Comparison of ENCODE assay signal across 26 cellular contexts in genomic region chrY:6782334-6782733, GRCh38.
"Had no signal": no experiment of that assay in that cellular context is flagged by ENCODE, and none has a peak within 500 bp of the region (broad histone marks: within the 10 kb centered on the region; RNA-seq: fewer than 3 reads in every experiment).

No MANE protein-coding gene starts in this region.

- DNase-seq: activated CD4-positive, alpha-beta T cell treated with anti-CD3 and anti-CD28 coated beads, Interleukin-2, amount 10 ng/mL, durations not matched to agents 24 days and 14 days; activated CD4-positive, alpha-beta T cell treated with anti-CD3 and anti-CD28 coated beads, Interleukin-2, amount 50 U/mL, for 4 hours; activated CD8-positive, alpha-beta T cell treated with anti-CD3 and anti-CD28 coated beads, Interleukin-2, amount 10 ng/mL, durations not matched to agents 7 days and 5 days; activated gamma-delta T cell treated with Interleukin-2 at 50 U/mL for 16 hours; activated naive CD4-positive, alpha-beta T cell treated with anti-CD3 and anti-CD28 coated beads for 36 hours; activated T-cell treated with anti-CD3 and anti-CD28 coated beads, Interleukin-2, amount 50 U/mL, for 24 hours; adrenal gland; body of pancreas; cerebellar nuclear complex; MG63; NCI-H1048; NCI-H1105 treated with DMSO at 0.1 percent for 48 hours; NCI-H1436; NCI-H1694; NCI-H1930; NCI-H2081 treated with DMSO at 0.1 percent for 48 hours; NCI-H226; NCI-H446 treated with DMSO at 0.1 percent for 48 hours; NCI-H524 treated with DMSO at 0.1 percent for 48 hours; SHP77; SJCRH30 had no signal

- H3K36me3 Mint-ChIP-seq: activated naive CD4-positive, alpha-beta T cell treated with anti-CD3 and anti-CD28 coated beads, Interleukin-2, amount 50 U/mL, for 72 hours had no signal

- ATAC-seq: activated CD8-positive, alpha-beta T cell treated with anti-CD3 and anti-CD28 coated beads, Interleukin-2, amount 10 ng/mL, durations not matched to agents 7 days and 5 days; activated naive CD4-positive, alpha-beta T cell treated with anti-CD3 and anti-CD28 coated beads, Interleukin-2, amount 50 U/mL, for 72 hours; body of pancreas; Panc1 had no signal

- H3K9me3 Mint-ChIP-seq: activated CD4-positive, alpha-beta T cell treated with anti-CD3 and anti-CD28 coated beads, Interleukin-2, amount 10 ng/mL, durations not matched to agents 24 days and 14 days; activated naive CD4-positive, alpha-beta T cell treated with anti-CD3 and anti-CD28 coated beads for 36 hours; activated naive CD4-positive, alpha-beta T cell treated with anti-CD3 and anti-CD28 coated beads, Interleukin-2, amount 50 U/mL, for 72 hours; activated T-cell treated with anti-CD3 and anti-CD28 coated beads, Interleukin-2, amount 50 U/mL, for 24 hours; activated T-helper 1 cell treated with anti-CD3 and anti-CD28 coated beads, Interleukin-12 subunit alpha, Interleukin-12 subunit beta, Interleukin-2, Interleukin-4 antibody, amounts not matched to agents 30 ng/mL and 10 ng/mL and 1 ng/mL, durations not matched to agents 14 hours and 24 hours and 36 hours; T-helper 1 cell treated with Interleukin-12 subunit alpha and Interleukin-12 subunit beta and Interleukin-4 antibody, amounts not matched to agents 30 μg/mL and 1 μg/mL, for 36 hours; T-helper 2 cell treated with Interferon-gamma antibody and Interleukin-4, amounts not matched to agents 5 μg/mL and 100 μg/mL, for 36 hours had no signal

- H3K4me3 Mint-ChIP-seq: activated CD4-positive, alpha-beta T cell treated with anti-CD3 and anti-CD28 coated beads, Interleukin-2, amount 10 ng/mL, durations not matched to agents 24 days and 14 days; activated CD8-positive, alpha-beta T cell treated with anti-CD3 and anti-CD28 coated beads, Interleukin-2, amount 10 ng/mL, durations not matched to agents 7 days and 5 days; activated naive CD4-positive, alpha-beta T cell treated with anti-CD3 and anti-CD28 coated beads for 36 hours; activated T-cell treated with anti-CD3 and anti-CD28 coated beads, Interleukin-2, amount 50 U/mL, for 24 hours; activated T-helper 1 cell treated with anti-CD3 and anti-CD28 coated beads, Interleukin-12 subunit alpha, Interleukin-12 subunit beta, Interleukin-2, Interleukin-4 antibody, amounts not matched to agents 30 ng/mL and 10 ng/mL and 1 ng/mL, durations not matched to agents 14 hours and 24 hours and 36 hours; T-helper 1 cell treated with Interleukin-12 subunit alpha and Interleukin-12 subunit beta and Interleukin-4 antibody, amounts not matched to agents 30 μg/mL and 1 μg/mL, for 36 hours; T-helper 2 cell treated with Interferon-gamma antibody and Interleukin-4, amounts not matched to agents 5 μg/mL and 100 μg/mL, for 36 hours had no signal

- H3K27me3 Mint-ChIP-seq: activated T-cell treated with anti-CD3 and anti-CD28 coated beads, Interleukin-2, amount 50 U/mL, for 24 hours had no signal

- H3K27ac Mint-ChIP-seq: activated CD4-positive, alpha-beta T cell treated with anti-CD3 and anti-CD28 coated beads, Interleukin-2, amount 10 ng/mL, durations not matched to agents 24 days and 14 days; activated CD8-positive, alpha-beta T cell treated with anti-CD3 and anti-CD28 coated beads, Interleukin-2, amount 10 ng/mL, durations not matched to agents 7 days and 5 days; activated naive CD4-positive, alpha-beta T cell treated with anti-CD3 and anti-CD28 coated beads for 36 hours; activated naive CD4-positive, alpha-beta T cell treated with anti-CD3 and anti-CD28 coated beads, Interleukin-2, amount 50 U/mL, for 72 hours; activated T-cell treated with anti-CD3 and anti-CD28 coated beads, Interleukin-2, amount 50 U/mL, for 24 hours; activated T-helper 1 cell treated with anti-CD3 and anti-CD28 coated beads, Interleukin-12 subunit alpha, Interleukin-12 subunit beta, Interleukin-2, Interleukin-4 antibody, amounts not matched to agents 30 ng/mL and 10 ng/mL and 1 ng/mL, durations not matched to agents 14 hours and 24 hours and 36 hours; T-helper 1 cell treated with Interleukin-12 subunit alpha and Interleukin-12 subunit beta and Interleukin-4 antibody, amounts not matched to agents 30 μg/mL and 1 μg/mL, for 36 hours; T-helper 2 cell treated with Interferon-gamma antibody and Interleukin-4, amounts not matched to agents 5 μg/mL and 100 μg/mL, for 36 hours had no signal

- H3K4me1 Mint-ChIP-seq: activated CD4-positive, alpha-beta T cell treated with anti-CD3 and anti-CD28 coated beads, Interleukin-2, amount 10 ng/mL, durations not matched to agents 24 days and 14 days had no signal
